Comparison of ENCODE assay signal across 10 cellular contexts in the genomic region with DNA sequence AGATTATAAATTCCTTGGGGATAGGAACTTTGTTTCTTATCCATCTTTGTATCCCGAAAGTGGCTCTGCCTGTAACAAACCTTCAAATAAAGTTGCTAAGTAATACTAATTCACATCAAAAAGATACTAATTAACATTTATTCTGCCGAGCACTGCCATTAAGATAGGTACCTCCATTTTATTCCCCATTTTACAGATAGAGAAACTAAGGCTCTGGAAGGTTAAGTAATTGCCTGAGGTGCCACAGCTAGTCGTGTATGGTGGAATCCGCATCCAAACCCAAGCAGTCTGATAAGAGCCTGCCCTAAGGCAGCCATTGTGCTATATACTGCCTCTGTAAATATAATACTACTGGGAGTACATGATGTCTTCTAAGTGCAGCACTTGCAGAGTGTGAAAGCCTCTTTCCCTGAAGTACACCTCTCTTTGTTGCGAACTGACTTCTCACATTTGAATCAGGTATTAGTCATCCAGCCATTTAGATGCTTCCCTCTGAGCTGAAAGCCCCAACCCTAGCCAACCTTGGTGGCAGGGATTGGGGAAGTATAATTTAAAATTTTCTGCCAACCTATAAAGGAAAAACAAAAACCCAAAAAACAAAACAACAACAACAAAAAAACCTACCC.
DNase-seq lines count a peak whose midpoint lies in the region; TF ChIP-seq lines count a peak whose summit lies in the region.
"Had no signal": no experiment of that assay in that cellular context is flagged by ENCODE, and none has a peak within 500 bp of the region (broad histone marks: within the 10 kb centered on the region; RNA-seq: fewer than 3 reads in every experiment).

No MANE protein-coding gene starts in this region.

- peaks cover 19% of the 10 kb centered on the region for H3F3A ChIP-seq in smooth muscle cell (ENCODE audit: low read depth)

- peak; percentile 34 to 85 (median 60) for DNase-seq in NCI-H1417 (lab: John Stamatoyannopoulos, UW)
- no peak for DNase-seq in NCI-H1417 treated with DMSO at 0.1 percent for 48 hours (lab: John Stamatoyannopoulos, UW)
- no peak for DNase-seq in NT2/D1 (ENCODE audit: low read depth, low spot score)
- DNase-seq in dorsolateral prefrontal cortex: no peak
- DNase-seq in smooth muscle cell (lab: John Stamatoyannopoulos, UW; ENCODE audit: unreplicated experiment): no peak
- no peak for DNase-seq in right atrium auricular region (ENCODE audit: low spot score)
- no peak for DNase-seq in stimulated activated CD4-positive, alpha-beta T cell treated with anti-CD3 and anti-CD28 coated beads, Interleukin-12 subunit alpha, Interleukin-12 subunit beta, amount 100 ng/mL, for 4 hours
- no peak for DNase-seq in NCI-H1048 (lab: John Stamatoyannopoulos, UW)
- DNase-seq: stimulated activated CD4-positive, alpha-beta T cell treated with anti-CD3 and anti-CD28 coated beads, Interleukin-15, amount 100 ng/mL, for 24 hours had no signal

- H3K9ac ChIP-seq in NT2/D1 (ENCODE audit: insufficient read length, low read depth) (peak overlapping the region; percentile 6), smooth muscle cell (ENCODE audit: low read depth) (peak overlapping the region; percentile 84)

- 51% methylated on average over 5 of the region's 5 CpGs for WGBS in smooth muscle cell (ENCODE audit: low lambda C conversion rate)

- peaks cover 7% of the 10 kb centered on the region for H3K79me2 ChIP-seq in smooth muscle cell (ENCODE audit: low read depth)

- no peaks in the 10 kb centered on the region for H4K20me1 ChIP-seq in smooth muscle cell (ENCODE audit: low read depth)

- H3K36me3 ChIP-seq in NT2/D1 (ENCODE audit: insufficient read depth, insufficient read length, low read length) (no peaks in the 10 kb centered on the region), smooth muscle cell (ENCODE audit: low read depth) (no peaks in the 10 kb centered on the region), right atrium auricular region (no peaks in the 10 kb centered on the region)
- H3K36me3 ChIP-seq: HAP-1 had no signal

- no peak for TF ChIP-seq CTCF in dorsolateral prefrontal cortex (IDR thresholded peaks at IDR 0.05 in 54 of 56, conservative IDR thresholded peaks at IDR 0.05 in 2 of 56; ENCODE audit: low read depth in 1 of 56, partially characterized antibody in 56 of 56)
- TF ChIP-seq CTCF in smooth muscle cell (IDR thresholded peaks at IDR 0.05; ENCODE audit: borderline replicate concordance, insufficient read depth, poor library complexity, severe bottlenecking): no peak
- no peak for TF ChIP-seq CTCF in right atrium auricular region (IDR thresholded peaks at IDR 0.05)

- H3K4me1 ChIP-seq in NT2/D1 (ENCODE audit: insufficient read depth, insufficient read length): peaks cover 5% of the 10 kb centered on the region
- peaks cover 67% of the 10 kb centered on the region for H3K4me1 ChIP-seq in smooth muscle cell (ENCODE audit: low read depth)
- H3K4me1 ChIP-seq in right atrium auricular region: peaks cover 0 to 23% of the 10 kb centered on the region in 2 donors

- peak overlapping the region; percentile 34 for H2AFZ ChIP-seq in smooth muscle cell (ENCODE audit: low read depth)

- intact Hi-C loops in dorsolateral prefrontal cortex (cut with DNase I): no loop called here

- H3K4me3 ChIP-seq in NT2/D1 (ENCODE audit: insufficient read length, low read depth): no peak overlapping the region
- peak overlapping the region in 2 of 59 donors; percentile 13 to 65 for H3K4me3 ChIP-seq in dorsolateral prefrontal cortex
- no peak overlapping the region for H3K4me3 ChIP-seq in smooth muscle cell
- no peak overlapping the region for H3K4me3 ChIP-seq in right atrium auricular region
- H3K4me3 ChIP-seq: HAP-1 had no signal

- H3K27me3 ChIP-seq in NT2/D1 (ENCODE audit: insufficient read depth, insufficient read length): no peaks in the 10 kb centered on the region
- no peaks in the 10 kb centered on the region for H3K27me3 ChIP-seq in dorsolateral prefrontal cortex
- no peaks in the 10 kb centered on the region for H3K27me3 ChIP-seq in smooth muscle cell (ENCODE audit: low read depth)
- H3K27me3 ChIP-seq in right atrium auricular region: no peaks in the 10 kb centered on the region

- no peaks in the 10 kb centered on the region for H3K9me3 ChIP-seq in NT2/D1 (ENCODE audit: insufficient read depth, low read length)
- H3K9me3 ChIP-seq in smooth muscle cell (replicated peaks; ENCODE audit: low read depth): no peaks in the 10 kb centered on the region
- H3K9me3 ChIP-seq in right atrium auricular region: no peaks in the 10 kb centered on the region
- H3K9me3 ChIP-seq: HAP-1 had no signal

- H3K27ac ChIP-seq in dorsolateral prefrontal cortex (peak overlapping the region in 58 of 59 donors; percentile 24 to 100 (median 98)), smooth muscle cell (ENCODE audit: low read depth) (peak overlapping the region; percentile 95), right atrium auricular region (no peak overlapping the region)

- peak overlapping the region; percentile 91 for H3K4me2 ChIP-seq in smooth muscle cell

Comparison
In these comparisons a context has a peak if more than half of its experiments do, and no peak if none do; other contexts are left out.
1. DNase-seq: peak in NCI-H1417 (3 of 3); none in NCI-H1417 treated with DMSO at 0.1 percent for 48 hours (single experiment), NT2/D1 (single experiment), dorsolateral prefrontal cortex (0 of 10), smooth muscle cell (single experiment), right atrium auricular region (single experiment), stimulated activated CD4-positive, alpha-beta T cell treated with anti-CD3 and anti-CD28 coated beads, Interleukin-12 subunit alpha, Interleukin-12 subunit beta, amount 100 ng/mL, for 4 hours (single experiment) and NCI-H1048 (single experiment).
2. H3K27ac ChIP-seq: peak in dorsolateral prefrontal cortex (58 of 59) and smooth muscle cell (single experiment); none in right atrium auricular region (0 of 2).